In the genomic region with DNA sequence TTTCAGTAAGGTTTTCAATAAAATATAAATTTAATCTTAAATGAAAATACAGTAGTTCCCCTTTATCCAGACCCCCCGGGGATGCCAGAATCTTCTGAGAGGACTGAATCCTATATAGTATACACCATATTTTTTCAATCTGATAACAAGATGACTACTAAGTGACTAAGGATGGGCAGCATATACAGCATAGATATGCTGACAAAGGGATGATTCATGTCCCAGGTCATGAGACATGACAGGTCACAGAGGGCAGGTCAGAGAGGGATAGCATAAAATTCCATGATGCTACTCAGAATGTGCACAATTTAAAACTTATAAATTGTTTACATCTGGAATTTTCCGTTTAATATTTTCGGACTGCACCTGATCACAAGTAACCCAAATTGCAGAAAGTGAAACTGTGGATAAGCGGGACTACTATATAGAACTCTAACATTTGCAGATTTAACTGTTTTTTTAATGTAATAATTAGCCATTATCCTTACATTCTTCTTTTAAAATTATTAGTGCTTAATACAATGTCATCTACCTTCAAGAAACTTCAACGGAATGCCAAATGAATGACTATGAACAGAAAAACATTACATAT, we compare ENCODE assay signal across 1 cellular context.
A peak's percentile ranks its signal among the peaks of the same experiment; 100 is the strongest.
TF ChIP-seq lines count a peak whose summit lies in the region.

No MANE protein-coding gene starts in this region.

TF ChIP-seq in K562, 482 proteins besides CTCF, POLR2A, EP300 and RAD21 (continued from another document and continues in another):
- TF ChIP-seq, protein P1, sequence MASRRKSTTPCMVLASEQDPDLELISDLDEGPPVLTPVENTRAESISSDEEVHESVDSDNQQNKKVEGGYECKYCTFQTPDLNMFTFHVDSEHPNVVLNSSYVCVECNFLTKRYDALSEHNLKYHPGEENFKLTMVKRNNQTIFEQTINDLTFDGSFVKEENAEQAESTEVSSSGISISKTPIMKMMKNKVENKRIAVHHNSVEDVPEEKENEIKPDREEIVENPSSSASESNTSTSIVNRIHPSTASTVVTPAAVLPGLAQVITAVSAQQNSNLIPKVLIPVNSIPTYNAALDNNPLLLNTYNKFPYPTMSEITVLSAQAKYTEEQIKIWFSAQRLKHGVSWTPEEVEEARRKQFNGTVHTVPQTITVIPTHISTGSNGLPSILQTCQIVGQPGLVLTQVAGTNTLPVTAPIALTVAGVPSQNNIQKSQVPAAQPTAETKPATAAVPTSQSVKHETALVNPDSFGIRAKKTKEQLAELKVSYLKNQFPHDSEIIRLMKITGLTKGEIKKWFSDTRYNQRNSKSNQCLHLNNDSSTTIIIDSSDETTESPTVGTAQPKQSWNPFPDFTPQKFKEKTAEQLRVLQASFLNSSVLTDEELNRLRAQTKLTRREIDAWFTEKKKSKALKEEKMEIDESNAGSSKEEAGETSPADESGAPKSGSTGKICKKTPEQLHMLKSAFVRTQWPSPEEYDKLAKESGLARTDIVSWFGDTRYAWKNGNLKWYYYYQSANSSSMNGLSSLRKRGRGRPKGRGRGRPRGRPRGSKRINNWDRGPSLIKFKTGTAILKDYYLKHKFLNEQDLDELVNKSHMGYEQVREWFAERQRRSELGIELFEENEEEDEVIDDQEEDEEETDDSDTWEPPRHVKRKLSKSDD (conservative IDR thresholded peaks at IDR 0.05; ENCODE audit: low read length) = no peak
- TF ChIP-seq ZNF274 (IDR thresholded peaks at IDR 0.05; ENCODE audit: borderline replicate concordance, low read depth, low read length) (no peak), ZNF232 (CRISPR knock-in tag; IDR thresholded peaks at IDR 0.05) (no peak), LCOR (CRISPR knock-in tag; IDR thresholded peaks at IDR 0.05) (no peak), NEUROD1 (IDR thresholded peaks at IDR 0.05; ENCODE audit: borderline replicate concordance, low read depth, low read length, partially characterized antibody) (peak; percentile 30), TSC22D4 (tag; IDR thresholded peaks at IDR 0.05) (no peak), ZFP36 (IDR thresholded peaks at IDR 0.05; ENCODE audit: low read depth, low read length, partially characterized antibody) (no peak), RBM22 (IDR thresholded peaks at IDR 0.05; ENCODE audit: low read depth, low read length, poor library complexity, severe bottlenecking) (no peak), RBFOX2 (IDR thresholded peaks at IDR 0.05; ENCODE audit: low read depth, low read length) (no peak), NCOA2 (IDR thresholded peaks at IDR 0.05; ENCODE audit: partially characterized antibody in 2 of 2) (peak in 1 of 2 experiments; percentile 79), SNRNP70 (optimal IDR thresholded peaks at IDR 0.05; ENCODE audit: low read depth, low read length) (no peak), SIX5 (IDR thresholded peaks at IDR 0.05; ENCODE audit: borderline replicate concordance in 1 of 2, insufficient read depth in 1 of 2, low read depth in 1 of 2, low read length in 2 of 2) (no peak), ZNF589 (CRISPR knock-in tag; IDR thresholded peaks at IDR 0.05; ENCODE audit: low read depth) (no peak), KAT2B (IDR thresholded peaks at IDR 0.05; ENCODE audit: low read depth, low read length) (no peak), LEF1 (IDR thresholded peaks at IDR 0.05) (0 out of 2 replicates have a peak, but pooled peaks have one; percentile 26), YBX1 (IDR thresholded peaks at IDR 0.05) (no peak), CCNT2 (IDR thresholded peaks at IDR 0.05; ENCODE audit: borderline replicate concordance, extremely low read depth, insufficient read length, low read depth, low read length) (no peak), MTA3 (IDR thresholded peaks at IDR 0.05; ENCODE audit: borderline replicate concordance) (no peak), ZNF143 (CRISPR knock-in tag; IDR thresholded peaks at IDR 0.05) (no peak), ZSCAN32 (CRISPR knock-in tag; IDR thresholded peaks at IDR 0.05) (no peak), HNRNPUL1 (IDR thresholded peaks at IDR 0.05; ENCODE audit: low read length) (no peak), ZBED1 (IDR thresholded peaks at IDR 0.05) (no peak), EP400 (IDR thresholded peaks at IDR 0.05) (peak; percentile 37; the same call in 1 of the 2 replicates), ZNF76 (CRISPR knock-in tag; IDR thresholded peaks at IDR 0.05; ENCODE audit: borderline replicate concordance) (no peak), ZC3H8 (IDR thresholded peaks at IDR 0.05) (no peak), FOXK2 (conservative IDR thresholded peaks at IDR 0.05 in 1 of 2, IDR thresholded peaks at IDR 0.05 in 1 of 2; ENCODE audit: low read depth in 2 of 2) (no peak), ZNF133 (CRISPR knock-in tag; IDR thresholded peaks at IDR 0.05) (no peak), RBM14 (IDR thresholded peaks at IDR 0.05; ENCODE audit: borderline replicate concordance, insufficient read depth, low read depth, low read length) (no peak), PHF8 (IDR thresholded peaks at IDR 0.05; ENCODE audit: borderline replicate concordance, low read length) (no peak)
- TF ChIP-seq, protein P2, sequence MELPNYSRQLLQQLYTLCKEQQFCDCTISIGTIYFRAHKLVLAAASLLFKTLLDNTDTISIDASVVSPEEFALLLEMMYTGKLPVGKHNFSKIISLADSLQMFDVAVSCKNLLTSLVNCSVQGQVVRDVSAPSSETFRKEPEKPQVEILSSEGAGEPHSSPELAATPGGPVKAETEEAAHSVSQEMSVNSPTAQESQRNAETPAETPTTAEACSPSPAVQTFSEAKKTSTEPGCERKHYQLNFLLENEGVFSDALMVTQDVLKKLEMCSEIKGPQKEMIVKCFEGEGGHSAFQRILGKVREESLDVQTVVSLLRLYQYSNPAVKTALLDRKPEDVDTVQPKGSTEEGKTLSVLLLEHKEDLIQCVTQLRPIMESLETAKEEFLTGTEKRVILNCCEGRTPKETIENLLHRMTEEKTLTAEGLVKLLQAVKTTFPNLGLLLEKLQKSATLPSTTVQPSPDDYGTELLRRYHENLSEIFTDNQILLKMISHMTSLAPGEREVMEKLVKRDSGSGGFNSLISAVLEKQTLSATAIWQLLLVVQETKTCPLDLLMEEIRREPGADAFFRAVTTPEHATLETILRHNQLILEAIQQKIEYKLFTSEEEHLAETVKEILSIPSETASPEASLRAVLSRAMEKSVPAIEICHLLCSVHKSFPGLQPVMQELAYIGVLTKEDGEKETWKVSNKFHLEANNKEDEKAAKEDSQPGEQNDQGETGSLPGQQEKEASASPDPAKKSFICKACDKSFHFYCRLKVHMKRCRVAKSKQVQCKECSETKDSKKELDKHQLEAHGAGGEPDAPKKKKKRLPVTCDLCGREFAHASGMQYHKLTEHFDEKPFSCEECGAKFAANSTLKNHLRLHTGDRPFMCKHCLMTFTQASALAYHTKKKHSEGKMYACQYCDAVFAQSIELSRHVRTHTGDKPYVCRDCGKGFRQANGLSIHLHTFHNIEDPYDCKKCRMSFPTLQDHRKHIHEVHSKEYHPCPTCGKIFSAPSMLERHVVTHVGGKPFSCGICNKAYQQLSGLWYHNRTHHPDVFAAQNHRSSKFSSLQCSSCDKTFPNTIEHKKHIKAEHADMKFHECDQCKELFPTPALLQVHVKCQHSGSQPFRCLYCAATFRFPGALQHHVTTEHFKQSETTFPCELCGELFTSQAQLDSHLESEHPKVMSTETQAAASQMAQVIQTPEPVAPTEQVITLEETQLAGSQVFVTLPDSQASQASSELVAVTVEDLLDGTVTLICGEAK (IDR thresholded peaks at IDR 0.05) = no peak
- TF ChIP-seq, protein P2 (CRISPR knock-in tag; IDR thresholded peaks at IDR 0.05) = no peak
- TF ChIP-seq, protein P3, sequence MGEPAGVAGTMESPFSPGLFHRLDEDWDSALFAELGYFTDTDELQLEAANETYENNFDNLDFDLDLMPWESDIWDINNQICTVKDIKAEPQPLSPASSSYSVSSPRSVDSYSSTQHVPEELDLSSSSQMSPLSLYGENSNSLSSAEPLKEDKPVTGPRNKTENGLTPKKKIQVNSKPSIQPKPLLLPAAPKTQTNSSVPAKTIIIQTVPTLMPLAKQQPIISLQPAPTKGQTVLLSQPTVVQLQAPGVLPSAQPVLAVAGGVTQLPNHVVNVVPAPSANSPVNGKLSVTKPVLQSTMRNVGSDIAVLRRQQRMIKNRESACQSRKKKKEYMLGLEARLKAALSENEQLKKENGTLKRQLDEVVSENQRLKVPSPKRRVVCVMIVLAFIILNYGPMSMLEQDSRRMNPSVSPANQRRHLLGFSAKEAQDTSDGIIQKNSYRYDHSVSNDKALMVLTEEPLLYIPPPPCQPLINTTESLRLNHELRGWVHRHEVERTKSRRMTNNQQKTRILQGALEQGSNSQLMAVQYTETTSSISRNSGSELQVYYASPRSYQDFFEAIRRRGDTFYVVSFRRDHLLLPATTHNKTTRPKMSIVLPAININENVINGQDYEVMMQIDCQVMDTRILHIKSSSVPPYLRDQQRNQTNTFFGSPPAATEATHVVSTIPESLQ (CRISPR knock-in tag; IDR thresholded peaks at IDR 0.05) = no peak
- TF ChIP-seq, protein P4, sequence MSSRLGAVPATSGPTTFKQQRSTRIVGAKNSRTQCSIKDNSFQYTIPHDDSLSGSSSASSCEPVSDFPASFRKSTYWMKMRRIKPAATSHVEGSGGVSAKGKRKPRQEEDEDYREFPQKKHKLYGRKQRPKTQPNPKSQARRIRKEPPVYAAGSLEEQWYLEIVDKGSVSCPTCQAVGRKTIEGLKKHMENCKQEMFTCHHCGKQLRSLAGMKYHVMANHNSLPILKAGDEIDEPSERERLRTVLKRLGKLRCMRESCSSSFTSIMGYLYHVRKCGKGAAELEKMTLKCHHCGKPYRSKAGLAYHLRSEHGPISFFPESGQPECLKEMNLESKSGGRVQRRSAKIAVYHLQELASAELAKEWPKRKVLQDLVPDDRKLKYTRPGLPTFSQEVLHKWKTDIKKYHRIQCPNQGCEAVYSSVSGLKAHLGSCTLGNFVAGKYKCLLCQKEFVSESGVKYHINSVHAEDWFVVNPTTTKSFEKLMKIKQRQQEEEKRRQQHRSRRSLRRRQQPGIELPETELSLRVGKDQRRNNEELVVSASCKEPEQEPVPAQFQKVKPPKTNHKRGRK (tag; IDR thresholded peaks at IDR 0.05) = no peak
- TF ChIP-seq, protein P5, sequence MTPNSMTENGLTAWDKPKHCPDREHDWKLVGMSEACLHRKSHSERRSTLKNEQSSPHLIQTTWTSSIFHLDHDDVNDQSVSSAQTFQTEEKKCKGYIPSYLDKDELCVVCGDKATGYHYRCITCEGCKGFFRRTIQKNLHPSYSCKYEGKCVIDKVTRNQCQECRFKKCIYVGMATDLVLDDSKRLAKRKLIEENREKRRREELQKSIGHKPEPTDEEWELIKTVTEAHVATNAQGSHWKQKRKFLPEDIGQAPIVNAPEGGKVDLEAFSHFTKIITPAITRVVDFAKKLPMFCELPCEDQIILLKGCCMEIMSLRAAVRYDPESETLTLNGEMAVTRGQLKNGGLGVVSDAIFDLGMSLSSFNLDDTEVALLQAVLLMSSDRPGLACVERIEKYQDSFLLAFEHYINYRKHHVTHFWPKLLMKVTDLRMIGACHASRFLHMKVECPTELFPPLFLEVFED (CRISPR knock-in tag; conservative IDR thresholded peaks at IDR 0.05) = no peak
- TF ChIP-seq, protein P6, sequence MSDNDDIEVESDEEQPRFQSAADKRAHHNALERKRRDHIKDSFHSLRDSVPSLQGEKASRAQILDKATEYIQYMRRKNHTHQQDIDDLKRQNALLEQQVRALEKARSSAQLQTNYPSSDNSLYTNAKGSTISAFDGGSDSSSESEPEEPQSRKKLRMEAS (CRISPR knock-in tag; IDR thresholded peaks at IDR 0.05) = no peak
- TF ChIP-seq, protein P7, sequence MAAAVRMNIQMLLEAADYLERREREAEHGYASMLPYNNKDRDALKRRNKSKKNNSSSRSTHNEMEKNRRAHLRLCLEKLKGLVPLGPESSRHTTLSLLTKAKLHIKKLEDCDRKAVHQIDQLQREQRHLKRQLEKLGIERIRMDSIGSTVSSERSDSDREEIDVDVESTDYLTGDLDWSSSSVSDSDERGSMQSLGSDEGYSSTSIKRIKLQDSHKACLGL (CRISPR knock-in tag; IDR thresholded peaks at IDR 0.05; ENCODE audit: borderline replicate concordance, poor library complexity, severe bottlenecking) = no peak
- TF ChIP-seq, protein P8, sequence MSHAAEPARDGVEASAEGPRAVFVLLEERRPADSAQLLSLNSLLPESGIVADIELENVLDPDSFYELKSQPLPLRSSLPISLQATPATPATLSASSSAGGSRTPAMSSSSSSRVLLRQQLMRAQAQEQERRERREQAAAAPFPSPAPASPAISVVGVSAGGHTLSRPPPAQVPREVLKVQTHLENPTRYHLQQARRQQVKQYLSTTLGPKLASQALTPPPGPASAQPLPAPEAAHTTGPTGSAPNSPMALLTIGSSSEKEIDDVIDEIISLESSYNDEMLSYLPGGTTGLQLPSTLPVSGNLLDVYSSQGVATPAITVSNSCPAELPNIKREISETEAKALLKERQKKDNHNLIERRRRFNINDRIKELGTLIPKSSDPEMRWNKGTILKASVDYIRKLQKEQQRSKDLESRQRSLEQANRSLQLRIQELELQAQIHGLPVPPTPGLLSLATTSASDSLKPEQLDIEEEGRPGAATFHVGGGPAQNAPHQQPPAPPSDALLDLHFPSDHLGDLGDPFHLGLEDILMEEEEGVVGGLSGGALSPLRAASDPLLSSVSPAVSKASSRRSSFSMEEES (CRISPR knock-in tag; IDR thresholded peaks at IDR 0.05) = no peak
- TF ChIP-seq, protein P9, sequence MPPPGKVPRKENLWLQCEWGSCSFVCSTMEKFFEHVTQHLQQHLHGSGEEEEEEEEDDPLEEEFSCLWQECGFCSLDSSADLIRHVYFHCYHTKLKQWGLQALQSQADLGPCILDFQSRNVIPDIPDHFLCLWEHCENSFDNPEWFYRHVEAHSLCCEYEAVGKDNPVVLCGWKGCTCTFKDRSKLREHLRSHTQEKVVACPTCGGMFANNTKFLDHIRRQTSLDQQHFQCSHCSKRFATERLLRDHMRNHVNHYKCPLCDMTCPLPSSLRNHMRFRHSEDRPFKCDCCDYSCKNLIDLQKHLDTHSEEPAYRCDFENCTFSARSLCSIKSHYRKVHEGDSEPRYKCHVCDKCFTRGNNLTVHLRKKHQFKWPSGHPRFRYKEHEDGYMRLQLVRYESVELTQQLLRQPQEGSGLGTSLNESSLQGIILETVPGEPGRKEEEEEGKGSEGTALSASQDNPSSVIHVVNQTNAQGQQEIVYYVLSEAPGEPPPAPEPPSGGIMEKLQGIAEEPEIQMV (tag; conservative IDR thresholded peaks at IDR 0.05; ENCODE audit: low read depth) = no peak
